Comparison of ENCODE assay signal across 9 cellular contexts in genomic region chr14:22737052-22737451, GRCh38. TPM values are rescaled to one million over a fixed set of nuclear protein-coding genes. Genes with fewer than 3 reads are reported as not detected.
A peak's percentile ranks its signal among the peaks of the same experiment; 100 is the strongest.
DNase-seq lines count a peak whose midpoint lies in the region; ATAC-seq lines count a peak whose summit lies in the region.
"Had no signal": no experiment of that assay in that cellular context is flagged by ENCODE, and none has a peak within 500 bp of the region (broad histone marks: within the 10 kb centered on the region; RNA-seq: fewer than 3 reads in every experiment).

No MANE protein-coding gene starts in this region.

- H3F3A ChIP-seq in GM23248 (ENCODE audit: insufficient read depth) = no peaks in the 10 kb centered on the region

- H3K36me3 ChIP-seq in GM23248 (ENCODE audit: low read depth) = no peaks in the 10 kb centered on the region

- H3K4me1 Mint-ChIP-seq in activated T-cell treated with anti-CD3 and anti-CD28 coated beads, Interleukin-2, amount 50 U/mL, for 24 hours (ENCODE audit: low read depth) = peaks cover 15% of the 10 kb centered on the region
- H3K4me1 Mint-ChIP-seq in stimulated activated effector memory CD8-positive, alpha-beta T cell treated with anti-CD3 and anti-CD28 coated beads, Interleukin-12 subunit alpha, Interleukin-12 subunit beta, amount 100 ng/mL, for 72 hours = peaks cover 9% of the 10 kb centered on the region

- H3K9me2 ChIP-seq in GM23248 (ENCODE audit: insufficient read depth) = no peaks in the 10 kb centered on the region

- H3K9ac ChIP-seq in GM23248 = no peak overlapping the region

- H3K4me3 ChIP-seq in GM23248 = no peak overlapping the region

- peak overlapping the region; percentile 76 for H3K27ac Mint-ChIP-seq in activated T-cell treated with anti-CD3 and anti-CD28 coated beads, Interleukin-2, amount 50 U/mL, for 24 hours
- peak overlapping the region; percentile 60 for H3K27ac Mint-ChIP-seq in stimulated activated effector memory CD8-positive, alpha-beta T cell treated with anti-CD3 and anti-CD28 coated beads, Interleukin-12 subunit alpha, Interleukin-12 subunit beta, amount 100 ng/mL, for 72 hours

- no peaks in the 10 kb centered on the region for H3K36me3 Mint-ChIP-seq in activated T-cell treated with anti-CD3 and anti-CD28 coated beads, Interleukin-2, amount 50 U/mL, for 24 hours (ENCODE audit: low read depth)
- no peaks in the 10 kb centered on the region for H3K36me3 Mint-ChIP-seq in stimulated activated effector memory CD8-positive, alpha-beta T cell treated with anti-CD3 and anti-CD28 coated beads, Interleukin-12 subunit alpha, Interleukin-12 subunit beta, amount 100 ng/mL, for 72 hours

- peak; percentile 62 for DNase-seq in activated CD8-positive, alpha-beta memory T cell treated with anti-CD3 and anti-CD28 coated beads, Interleukin-2, amount 50 U/mL, for 48 hours
- no peak for DNase-seq in activated CD8-positive, alpha-beta memory T cell treated with anti-CD3 and anti-CD28 coated beads, Interleukin-2, amount 50 U/mL, for 4 hours
- peak; percentile 37 for DNase-seq in activated T-cell treated with anti-CD3 and anti-CD28 coated beads, Interleukin-2, amount 50 U/mL, for 24 hours
- DNase-seq in stimulated activated effector memory CD8-positive, alpha-beta T cell treated with anti-CD3 and anti-CD28 coated beads, Interleukin-12 subunit alpha, Interleukin-12 subunit beta, amount 100 ng/mL, for 72 hours (ENCODE audit: low spot score in 2 of 2) = peak in 1 of 2 donors; percentile 62
- no peak for DNase-seq in DMS53 (lab: John Stamatoyannopoulos, UW)
- DNase-seq in GM23248 = no peak

- no peak overlapping the region for H3K4me2 ChIP-seq in GM23248 (ENCODE audit: unreplicated experiment)

- H3K27ac ChIP-seq in GM23248 = no peak overlapping the region

- no peaks in the 10 kb centered on the region for H3K4me1 ChIP-seq in GM23248 (ENCODE audit: insufficient read depth)

- no peaks in the 10 kb centered on the region for H3K27me3 ChIP-seq in GM23248 (replicated peaks; ENCODE audit: insufficient read depth)

- H3K79me2 ChIP-seq in GM23248 (ENCODE audit: insufficient read depth) = no peaks in the 10 kb centered on the region

- no peaks in the 10 kb centered on the region for H3K9me3 ChIP-seq in GM23248 (ENCODE audit: low read depth)

- ATAC-seq in HG02870 (IDR thresholded peaks at IDR 0.05; ENCODE audit: unreplicated experiment) (peak; percentile 80), GM19023 (IDR thresholded peaks at IDR 0.05; ENCODE audit: unreplicated experiment) (no peak)
- ATAC-seq in stimulated activated effector memory CD8-positive, alpha-beta T cell treated with anti-CD3 and anti-CD28 coated beads, Interleukin-12 subunit alpha, Interleukin-12 subunit beta, amount 100 ng/mL, for 72 hours = peak; percentile 98
- ATAC-seq: HepG2 had no signal

- no peaks in the 10 kb centered on the region for H4K20me1 ChIP-seq in GM23248 (ENCODE audit: insufficient read depth)

- no peak overlapping the region for H2AFZ ChIP-seq in GM23248

- in situ Hi-C loops in GM23248 (cut with MboI) = no loop called here

- no peak overlapping the region for H3K4me3 Mint-ChIP-seq in activated T-cell treated with anti-CD3 and anti-CD28 coated beads, Interleukin-2, amount 50 U/mL, for 24 hours
- H3K4me3 Mint-ChIP-seq in stimulated activated effector memory CD8-positive, alpha-beta T cell treated with anti-CD3 and anti-CD28 coated beads, Interleukin-12 subunit alpha, Interleukin-12 subunit beta, amount 100 ng/mL, for 72 hours = no peak overlapping the region

- H3K27me3 Mint-ChIP-seq in activated T-cell treated with anti-CD3 and anti-CD28 coated beads, Interleukin-2, amount 50 U/mL, for 24 hours = peaks cover 1% of the 10 kb centered on the region

- peaks cover 2% of the 10 kb centered on the region for H3K9me3 Mint-ChIP-seq in activated T-cell treated with anti-CD3 and anti-CD28 coated beads, Interleukin-2, amount 50 U/mL, for 24 hours
- no peaks in the 10 kb centered on the region for H3K9me3 Mint-ChIP-seq in stimulated activated effector memory CD8-positive, alpha-beta T cell treated with anti-CD3 and anti-CD28 coated beads, Interleukin-12 subunit alpha, Interleukin-12 subunit beta, amount 100 ng/mL, for 72 hours

- WGBS in GM23248 (ENCODE audit: low coverage in 1 of 2, low lambda C conversion rate in 2 of 2, missing lambda C conversion rate in 2 of 2), 2 experiments = 91 to 100% methylated on average over 1 of the region's 1 CpG

RNA-seq across cellular contexts. Expression of gene OXA1L, which starts 29.4 kb away (rescaled TPM):
- total RNA-seq in GM23248 (2014; rRNA removed; shearing (Covaris generic)) = 59.1 and 78.6 TPM in 2 replicates
- 48.1 and 48.8 TPM in 2 replicates for polyA plus RNA-seq in GM23248 (2016; fragmentation: Nextera tagmentation; extraction: Ambion mirVana)

Comparison
In these comparisons a context has a peak if more than half of its experiments do, and no peak if none do; other contexts are left out.
1. DNase-seq: peak in activated CD8-positive, alpha-beta memory T cell treated with anti-CD3 and anti-CD28 coated beads, Interleukin-2, amount 50 U/mL, for 48 hours (single experiment) and activated T-cell treated with anti-CD3 and anti-CD28 coated beads, Interleukin-2, amount 50 U/mL, for 24 hours (single experiment); none in activated CD8-positive, alpha-beta memory T cell treated with anti-CD3 and anti-CD28 coated beads, Interleukin-2, amount 50 U/mL, for 4 hours (single experiment), DMS53 (single experiment) and GM23248 (single experiment).